ENCODE assay signal across 1 cellular context in the genomic region with DNA sequence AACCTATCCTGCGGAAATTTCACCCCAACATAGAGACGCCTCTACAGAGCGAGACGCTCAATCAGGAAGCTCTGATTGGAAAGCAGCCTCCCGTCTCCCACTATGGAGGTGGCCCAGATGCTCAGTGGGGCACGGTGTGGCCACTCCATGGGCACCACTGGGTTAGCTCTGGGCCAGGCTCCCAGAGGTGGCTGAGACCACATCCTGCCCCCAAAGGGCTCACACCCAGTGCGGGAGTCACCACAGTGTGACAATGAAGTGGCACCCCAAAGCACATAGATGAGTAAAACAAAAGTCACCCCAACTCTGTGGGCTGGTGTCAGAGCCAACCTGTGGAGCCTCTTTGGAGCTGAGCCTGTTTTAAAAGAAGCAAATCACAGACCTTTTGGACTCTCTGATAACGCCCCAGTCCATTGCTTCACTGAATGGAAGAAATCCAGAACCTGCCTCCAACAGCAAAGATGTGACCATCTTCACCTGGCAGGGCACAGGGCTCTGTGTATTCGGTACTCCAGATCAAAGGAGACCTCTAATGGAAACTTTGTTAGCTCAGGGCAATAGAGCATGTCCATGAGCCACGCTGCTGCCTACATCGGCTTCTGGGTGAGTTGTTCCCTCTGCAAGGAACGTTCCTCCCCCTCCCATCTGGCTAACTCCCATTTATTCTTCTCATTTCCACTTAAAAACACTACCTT.
TF ChIP-seq lines count a peak whose summit lies in the region.

No MANE protein-coding gene starts in this region.

TF ChIP-seq in HepG2, 621 proteins besides CTCF, POLR2A, EP300 and RAD21 (continued from another document and continues in another):
- TF ChIP-seq, protein P1, sequence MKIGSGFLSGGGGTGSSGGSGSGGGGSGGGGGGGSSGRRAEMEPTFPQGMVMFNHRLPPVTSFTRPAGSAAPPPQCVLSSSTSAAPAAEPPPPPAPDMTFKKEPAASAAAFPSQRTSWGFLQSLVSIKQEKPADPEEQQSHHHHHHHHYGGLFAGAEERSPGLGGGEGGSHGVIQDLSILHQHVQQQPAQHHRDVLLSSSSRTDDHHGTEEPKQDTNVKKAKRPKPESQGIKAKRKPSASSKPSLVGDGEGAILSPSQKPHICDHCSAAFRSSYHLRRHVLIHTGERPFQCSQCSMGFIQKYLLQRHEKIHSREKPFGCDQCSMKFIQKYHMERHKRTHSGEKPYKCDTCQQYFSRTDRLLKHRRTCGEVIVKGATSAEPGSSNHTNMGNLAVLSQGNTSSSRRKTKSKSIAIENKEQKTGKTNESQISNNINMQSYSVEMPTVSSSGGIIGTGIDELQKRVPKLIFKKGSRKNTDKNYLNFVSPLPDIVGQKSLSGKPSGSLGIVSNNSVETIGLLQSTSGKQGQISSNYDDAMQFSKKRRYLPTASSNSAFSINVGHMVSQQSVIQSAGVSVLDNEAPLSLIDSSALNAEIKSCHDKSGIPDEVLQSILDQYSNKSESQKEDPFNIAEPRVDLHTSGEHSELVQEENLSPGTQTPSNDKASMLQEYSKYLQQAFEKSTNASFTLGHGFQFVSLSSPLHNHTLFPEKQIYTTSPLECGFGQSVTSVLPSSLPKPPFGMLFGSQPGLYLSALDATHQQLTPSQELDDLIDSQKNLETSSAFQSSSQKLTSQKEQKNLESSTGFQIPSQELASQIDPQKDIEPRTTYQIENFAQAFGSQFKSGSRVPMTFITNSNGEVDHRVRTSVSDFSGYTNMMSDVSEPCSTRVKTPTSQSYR (CRISPR knock-in tag; IDR thresholded peaks at IDR 0.05; ENCODE audit: borderline replicate concordance): peak; percentile 38
- TF ChIP-seq, protein P2, sequence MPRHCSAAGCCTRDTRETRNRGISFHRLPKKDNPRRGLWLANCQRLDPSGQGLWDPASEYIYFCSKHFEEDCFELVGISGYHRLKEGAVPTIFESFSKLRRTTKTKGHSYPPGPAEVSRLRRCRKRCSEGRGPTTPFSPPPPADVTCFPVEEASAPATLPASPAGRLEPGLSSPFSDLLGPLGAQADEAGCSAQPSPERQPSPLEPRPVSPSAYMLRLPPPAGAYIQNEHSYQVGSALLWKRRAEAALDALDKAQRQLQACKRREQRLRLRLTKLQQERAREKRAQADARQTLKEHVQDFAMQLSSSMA (CRISPR knock-in tag; IDR thresholded peaks at IDR 0.05): no peak
- TF ChIP-seq KDM2A (CRISPR knock-in tag; IDR thresholded peaks at IDR 0.05; ENCODE audit: borderline replicate concordance, low read depth) (no peak), ZNF558 (CRISPR knock-in tag; IDR thresholded peaks at IDR 0.05; ENCODE audit: borderline replicate concordance) (no peak), SALL2 (CRISPR knock-in tag; IDR thresholded peaks at IDR 0.05) (no peak), POLR2AphosphoS2 (IDR thresholded peaks at IDR 0.05; ENCODE audit: low read depth, low read length) (no peak), HMG20A (CRISPR knock-in tag; IDR thresholded peaks at IDR 0.05; ENCODE audit: borderline replicate concordance) (peak; percentile 61; the same call in 1 of the 2 replicates), POLR2G (IDR thresholded peaks at IDR 0.05; ENCODE audit: low read depth, low read length) (peak; percentile 59), ZNF333 (CRISPR knock-in tag; IDR thresholded peaks at IDR 0.05; ENCODE audit: borderline replicate concordance) (no peak), KAT8 (CRISPR knock-in tag; IDR thresholded peaks at IDR 0.05) (no peak), ZNF562 (CRISPR knock-in tag; IDR thresholded peaks at IDR 0.05; ENCODE audit: borderline replicate concordance) (no peak), CENPT (CRISPR knock-in tag; IDR thresholded peaks at IDR 0.05; ENCODE audit: low read depth) (no peak), HDAC2 (CRISPR knock-in tag; IDR thresholded peaks at IDR 0.05) (peak; percentile 62), ZFP37 (CRISPR knock-in tag; IDR thresholded peaks at IDR 0.05; ENCODE audit: borderline replicate concordance) (no peak), GABPB1 (CRISPR knock-in tag; IDR thresholded peaks at IDR 0.05) (no peak), IKZF1 (IDR thresholded peaks at IDR 0.05) (no peak), ZNF234 (CRISPR knock-in tag; conservative IDR thresholded peaks at IDR 0.05) (no peak), MIER3 (CRISPR knock-in tag; IDR thresholded peaks at IDR 0.05; ENCODE audit: borderline replicate concordance) (peak; percentile 45; the same call in 1 of the 2 replicates), SP4 (CRISPR knock-in tag; IDR thresholded peaks at IDR 0.05) (no peak), YEATS4 (CRISPR knock-in tag; IDR thresholded peaks at IDR 0.05; ENCODE audit: borderline replicate concordance) (peak; percentile 42; the same call in 1 of the 2 replicates), ZNF317 (CRISPR knock-in tag; IDR thresholded peaks at IDR 0.05) (no peak), WIZ (CRISPR knock-in tag; IDR thresholded peaks at IDR 0.05) (no peak), AGO2 (optimal IDR thresholded peaks at IDR 0.05; ENCODE audit: low read depth, low read length) (no peak), ERF (CRISPR knock-in tag; IDR thresholded peaks at IDR 0.05) (no peak), GATAD2A (CRISPR knock-in tag; IDR thresholded peaks at IDR 0.05) (peak; percentile 60), IRF2 (CRISPR knock-in tag; IDR thresholded peaks at IDR 0.05) (0 out of 2 replicates have a peak, but pooled peaks have one; percentile 28), DNMT3B (CRISPR knock-in tag; conservative IDR thresholded peaks at IDR 0.05) (no peak), RBM22 (optimal IDR thresholded peaks at IDR 0.05; ENCODE audit: low read length) (peak; percentile 41), ZBTB7A (CRISPR knock-in tag; IDR thresholded peaks at IDR 0.05) (no peak), ETV5 (CRISPR knock-in tag; IDR thresholded peaks at IDR 0.05; ENCODE audit: borderline replicate concordance) (no peak), ZNF501 (CRISPR knock-in tag; IDR thresholded peaks at IDR 0.05) (0 out of 2 replicates have a peak, but pooled peaks have one; percentile 5), ZBTB42 (CRISPR knock-in tag; IDR thresholded peaks at IDR 0.05) (no peak), SAP130 (CRISPR knock-in tag; IDR thresholded peaks at IDR 0.05; ENCODE audit: low read depth) (peak; percentile 62), RFXANK (CRISPR knock-in tag; IDR thresholded peaks at IDR 0.05) (no peak), ZNF510 (CRISPR knock-in tag; IDR thresholded peaks at IDR 0.05; ENCODE audit: low read depth) (no peak), CREM (IDR thresholded peaks at IDR 0.05) (peak; percentile 29; the same call in 1 of the 2 replicates), CREM (CRISPR knock-in tag; IDR thresholded peaks at IDR 0.05) (no peak)
- TF ChIP-seq, protein P3, sequence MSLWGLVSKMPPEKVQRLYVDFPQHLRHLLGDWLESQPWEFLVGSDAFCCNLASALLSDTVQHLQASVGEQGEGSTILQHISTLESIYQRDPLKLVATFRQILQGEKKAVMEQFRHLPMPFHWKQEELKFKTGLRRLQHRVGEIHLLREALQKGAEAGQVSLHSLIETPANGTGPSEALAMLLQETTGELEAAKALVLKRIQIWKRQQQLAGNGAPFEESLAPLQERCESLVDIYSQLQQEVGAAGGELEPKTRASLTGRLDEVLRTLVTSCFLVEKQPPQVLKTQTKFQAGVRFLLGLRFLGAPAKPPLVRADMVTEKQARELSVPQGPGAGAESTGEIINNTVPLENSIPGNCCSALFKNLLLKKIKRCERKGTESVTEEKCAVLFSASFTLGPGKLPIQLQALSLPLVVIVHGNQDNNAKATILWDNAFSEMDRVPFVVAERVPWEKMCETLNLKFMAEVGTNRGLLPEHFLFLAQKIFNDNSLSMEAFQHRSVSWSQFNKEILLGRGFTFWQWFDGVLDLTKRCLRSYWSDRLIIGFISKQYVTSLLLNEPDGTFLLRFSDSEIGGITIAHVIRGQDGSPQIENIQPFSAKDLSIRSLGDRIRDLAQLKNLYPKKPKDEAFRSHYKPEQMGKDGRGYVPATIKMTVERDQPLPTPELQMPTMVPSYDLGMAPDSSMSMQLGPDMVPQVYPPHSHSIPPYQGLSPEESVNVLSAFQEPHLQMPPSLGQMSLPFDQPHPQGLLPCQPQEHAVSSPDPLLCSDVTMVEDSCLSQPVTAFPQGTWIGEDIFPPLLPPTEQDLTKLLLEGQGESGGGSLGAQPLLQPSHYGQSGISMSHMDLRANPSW (CRISPR knock-in tag; IDR thresholded peaks at IDR 0.05; ENCODE audit: borderline replicate concordance): peak; percentile 41; the same call in 1 of the 2 replicates
- TF ChIP-seq, protein P4, sequence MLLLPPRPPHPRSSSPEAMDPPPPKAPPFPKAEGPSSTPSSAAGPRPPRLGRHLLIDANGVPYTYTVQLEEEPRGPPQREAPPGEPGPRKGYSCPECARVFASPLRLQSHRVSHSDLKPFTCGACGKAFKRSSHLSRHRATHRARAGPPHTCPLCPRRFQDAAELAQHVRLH (CRISPR knock-in tag; IDR thresholded peaks at IDR 0.05; ENCODE audit: borderline replicate concordance, low read depth): 0 out of 2 replicates have a peak, but pooled peaks have one; percentile 27
- TF ChIP-seq, protein P5, sequence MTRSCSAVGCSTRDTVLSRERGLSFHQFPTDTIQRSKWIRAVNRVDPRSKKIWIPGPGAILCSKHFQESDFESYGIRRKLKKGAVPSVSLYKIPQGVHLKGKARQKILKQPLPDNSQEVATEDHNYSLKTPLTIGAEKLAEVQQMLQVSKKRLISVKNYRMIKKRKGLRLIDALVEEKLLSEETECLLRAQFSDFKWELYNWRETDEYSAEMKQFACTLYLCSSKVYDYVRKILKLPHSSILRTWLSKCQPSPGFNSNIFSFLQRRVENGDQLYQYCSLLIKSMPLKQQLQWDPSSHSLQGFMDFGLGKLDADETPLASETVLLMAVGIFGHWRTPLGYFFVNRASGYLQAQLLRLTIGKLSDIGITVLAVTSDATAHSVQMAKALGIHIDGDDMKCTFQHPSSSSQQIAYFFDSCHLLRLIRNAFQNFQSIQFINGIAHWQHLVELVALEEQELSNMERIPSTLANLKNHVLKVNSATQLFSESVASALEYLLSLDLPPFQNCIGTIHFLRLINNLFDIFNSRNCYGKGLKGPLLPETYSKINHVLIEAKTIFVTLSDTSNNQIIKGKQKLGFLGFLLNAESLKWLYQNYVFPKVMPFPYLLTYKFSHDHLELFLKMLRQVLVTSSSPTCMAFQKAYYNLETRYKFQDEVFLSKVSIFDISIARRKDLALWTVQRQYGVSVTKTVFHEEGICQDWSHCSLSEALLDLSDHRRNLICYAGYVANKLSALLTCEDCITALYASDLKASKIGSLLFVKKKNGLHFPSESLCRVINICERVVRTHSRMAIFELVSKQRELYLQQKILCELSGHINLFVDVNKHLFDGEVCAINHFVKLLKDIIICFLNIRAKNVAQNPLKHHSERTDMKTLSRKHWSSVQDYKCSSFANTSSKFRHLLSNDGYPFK (CRISPR knock-in tag; IDR thresholded peaks at IDR 0.05; ENCODE audit: borderline replicate concordance): 0 out of 2 replicates have a peak, but pooled peaks have one; percentile 17
- TF ChIP-seq, protein P6, sequence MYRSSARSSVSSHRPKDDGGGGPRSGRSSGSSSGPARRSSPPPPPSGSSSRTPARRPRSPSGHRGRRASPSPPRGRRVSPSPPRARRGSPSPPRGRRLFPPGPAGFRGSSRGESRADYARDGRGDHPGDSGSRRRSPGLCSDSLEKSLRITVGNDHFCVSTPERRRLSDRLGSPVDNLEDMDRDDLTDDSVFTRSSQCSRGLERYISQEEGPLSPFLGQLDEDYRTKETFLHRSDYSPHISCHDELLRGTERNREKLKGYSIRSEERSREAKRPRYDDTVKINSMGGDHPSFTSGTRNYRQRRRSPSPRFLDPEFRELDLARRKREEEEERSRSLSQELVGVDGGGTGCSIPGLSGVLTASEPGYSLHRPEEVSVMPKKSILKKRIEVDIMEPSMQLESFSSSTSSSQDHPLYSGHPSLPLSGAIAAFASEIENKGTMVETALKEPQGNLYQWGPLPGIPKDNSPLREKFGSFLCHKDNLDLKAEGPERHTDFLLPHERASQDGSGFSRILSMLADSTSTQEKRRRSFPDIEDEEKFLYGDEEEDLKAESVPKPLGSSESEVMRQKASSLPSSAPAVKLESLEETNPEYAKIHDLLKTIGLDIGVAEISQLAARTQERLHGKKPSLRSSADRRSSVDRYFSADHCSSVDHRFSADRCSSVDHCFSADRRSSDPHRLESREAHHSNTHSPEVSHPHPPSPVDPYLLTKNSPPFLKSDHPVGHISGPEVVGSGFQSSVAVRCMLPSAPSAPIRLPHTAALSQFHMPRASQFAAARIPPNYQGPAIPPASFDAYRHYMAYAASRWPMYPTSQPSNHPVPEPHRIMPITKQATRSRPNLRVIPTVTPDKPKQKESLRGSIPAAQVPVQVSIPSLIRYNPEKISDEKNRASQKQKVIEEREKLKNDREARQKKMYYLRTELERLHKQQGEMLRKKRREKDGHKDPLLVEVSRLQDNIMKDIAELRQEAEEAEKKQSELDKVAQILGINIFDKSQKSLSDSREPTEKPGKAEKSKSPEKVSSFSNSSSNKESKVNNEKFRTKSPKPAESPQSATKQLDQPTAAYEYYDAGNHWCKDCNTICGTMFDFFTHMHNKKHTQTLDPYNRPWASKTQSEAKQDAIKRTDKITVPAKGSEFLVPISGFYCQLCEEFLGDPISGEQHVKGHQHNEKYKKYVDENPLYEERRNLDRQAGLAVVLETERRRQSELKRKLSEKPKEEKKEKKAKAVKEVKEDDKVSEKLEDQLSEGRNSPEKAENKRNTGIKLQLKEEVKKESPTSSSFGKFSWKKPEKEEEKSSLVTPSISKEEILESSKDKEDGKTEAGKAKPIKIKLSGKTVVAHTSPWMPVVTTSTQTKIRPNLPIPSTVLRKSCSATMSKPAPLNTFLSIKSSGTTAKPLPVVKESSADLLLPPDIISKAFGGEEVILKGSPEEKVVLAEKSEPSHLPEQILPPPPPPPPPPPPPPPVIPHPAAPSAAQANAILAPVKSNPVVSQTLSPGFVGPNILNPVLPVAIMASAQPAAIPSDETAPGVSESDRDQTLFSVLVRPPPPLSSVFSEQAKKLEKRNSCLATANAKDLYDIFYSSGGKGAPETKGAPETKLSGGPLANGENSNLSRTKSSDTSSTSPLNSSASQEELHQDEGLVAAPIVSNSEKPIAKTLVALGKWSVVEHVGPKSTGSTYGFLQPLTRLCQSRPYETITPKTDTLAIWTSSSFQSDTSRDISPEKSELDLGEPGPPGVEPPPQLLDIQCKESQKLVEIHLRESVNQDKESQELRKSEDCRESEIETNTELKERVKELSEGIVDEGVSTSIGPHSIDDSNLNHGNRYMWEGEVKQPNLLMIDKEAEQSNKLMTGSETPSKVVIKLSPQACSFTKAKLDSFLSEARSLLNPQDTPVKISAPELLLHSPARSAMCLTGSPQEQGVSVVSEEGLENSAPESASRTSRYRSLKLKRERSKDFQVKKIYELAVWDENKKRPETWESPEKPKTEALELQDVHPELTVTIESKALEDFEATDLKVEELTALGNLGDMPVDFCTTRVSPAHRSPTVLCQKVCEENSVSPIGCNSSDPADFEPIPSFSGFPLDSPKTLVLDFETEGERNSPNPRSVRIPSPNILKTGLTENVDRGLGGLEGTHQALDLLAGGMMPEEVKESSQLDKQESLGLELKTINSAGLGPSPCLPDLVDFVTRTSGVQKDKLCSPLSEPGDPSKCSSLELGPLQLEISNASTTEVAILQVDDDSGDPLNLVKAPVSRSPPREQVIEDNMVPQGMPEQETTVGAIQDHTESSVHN (CRISPR knock-in tag; IDR thresholded peaks at IDR 0.05): no peak
- TF ChIP-seq, protein P7, sequence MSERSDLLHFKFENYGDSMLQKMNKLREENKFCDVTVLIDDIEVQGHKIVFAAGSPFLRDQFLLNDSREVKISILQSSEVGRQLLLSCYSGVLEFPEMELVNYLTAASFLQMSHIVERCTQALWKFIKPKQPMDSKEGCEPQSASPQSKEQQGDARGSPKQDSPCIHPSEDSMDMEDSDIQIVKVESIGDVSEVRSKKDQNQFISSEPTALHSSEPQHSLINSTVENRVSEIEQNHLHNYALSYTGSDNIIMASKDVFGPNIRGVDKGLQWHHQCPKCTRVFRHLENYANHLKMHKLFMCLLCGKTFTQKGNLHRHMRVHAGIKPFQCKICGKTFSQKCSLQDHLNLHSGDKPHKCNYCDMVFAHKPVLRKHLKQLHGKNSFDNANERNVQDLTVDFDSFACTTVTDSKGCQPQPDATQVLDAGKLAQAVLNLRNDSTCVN (CRISPR knock-in tag; IDR thresholded peaks at IDR 0.05; ENCODE audit: borderline replicate concordance): peak; percentile 95; the same call in 1 of the 2 replicates
